Comparison of ENCODE assay signal across 8 cellular contexts in genomic region chr5:115377468-115378217, GRCh38.
DNase-seq lines count a peak whose midpoint lies in the region; ATAC-seq, FAIRE-seq and TF ChIP-seq lines count a peak whose summit lies in the region.

No MANE protein-coding gene starts in this region.

- CTCF ChIA-PET in HCT116 (lab: Charles Lee): interaction anchor here (0.9 to 5.9 kb wide), 4 partner anchors 68 to 197 kb away, joined by 3 to 45 read pairs (median 4); no protein-coding TSS in a partner anchor

- H3K9me2 ChIP-seq in HCT116 (ENCODE audit: insufficient read depth): no peaks in the 10 kb centered on the region

- ATAC-seq in GM18505 (IDR thresholded peaks at IDR 0.05; ENCODE audit: unreplicated experiment): peak; percentile 58
- peak; percentile 61 for ATAC-seq in HCT116
- peak; percentile 73 for ATAC-seq in gastroesophageal sphincter
- ATAC-seq in HG03571 (IDR thresholded peaks at IDR 0.05; ENCODE audit: unreplicated experiment): no peak

- no peak for TF ChIP-seq EP300 in gastroesophageal sphincter (IDR thresholded peaks at IDR 0.05)

- H2AFZ ChIP-seq in HCT116 (ENCODE audit: low read depth, low read length, poor library complexity, severe bottlenecking): peak overlapping the region; percentile 59

- peaks cover 18 to 64% of the 10 kb centered on the region in 2 experiments for H3K4me1 ChIP-seq in HCT116 (ENCODE audit: control insufficient read depth in 1 of 2, insufficient read depth in 2 of 2, low read length in 2 of 2)
- peaks cover 0 to 14% (median 9%) of the 10 kb centered on the region in 3 donors for H3K4me1 ChIP-seq in gastroesophageal sphincter

- no peak for FAIRE-seq in urothelium cell line (lab: Jason Lieb, UNC)

- WGBS in gastroesophageal sphincter (ENCODE audit: low coverage in 1 of 2), 2 donors: 51 to 59% methylated on average over 3 to 4 of the region's 4 CpGs

- no peaks in the 10 kb centered on the region for H4K20me1 ChIP-seq in HCT116 (ENCODE audit: insufficient read depth)

- peak; percentile 35 for DNase-seq in HCT116 (ENCODE audit: low read depth, low spot score)
- DNase-seq in RKO (ENCODE audit: low spot score): peak; percentile 74
- peak; percentile 30 for DNase-seq in urothelium cell line (ENCODE audit: low spot score)
- DNase-seq in caudate nucleus (lab: John Stamatoyannopoulos, UW): no peak
- no peak for DNase-seq in COLO668 (lab: John Stamatoyannopoulos, UW; ENCODE audit: unreplicated experiment)

- H3K27ac ChIP-seq in HCT116 (ENCODE audit: low read depth, low read length) (peak overlapping the region; percentile 2; the same call in 1 of the 2 replicates), gastroesophageal sphincter (peak overlapping the region in 2 of 4 donors; percentile 22 to 25), caudate nucleus (ENCODE audit: low read depth, low read length) (no peak overlapping the region)

- intact Hi-C loops in HCT116 (cut with micrococcal nuclease): loop anchor here (1.0 to 10.0 kb wide), 4 partner anchors 65 to 457 kb away; partner anchors contain the start of gene FEM1C

- RAD21 ChIA-PET in HCT116 (lab: Charles Lee; ENCODE audit: low non-redundant PET in 1 of 2, low total read pairs in 2 of 2, uncharacterized antibody in 2 of 2, unreplicated experiment in 2 of 2): interaction anchor here (0.6 to 2.8 kb wide), 3 partner anchors 194 to 197 kb away, joined by 3 to 15 read pairs (median 7); no protein-coding TSS in a partner anchor

- H3K36me3 ChIP-seq in HCT116 (ENCODE audit: control insufficient read depth in 1 of 2, insufficient read depth in 2 of 2, low read length in 2 of 2) (no peaks in the 10 kb centered on the region), gastroesophageal sphincter (no peaks in the 10 kb centered on the region)

- H3K27me3 ChIP-seq in HCT116 (ENCODE audit: insufficient read depth, low read length): no peaks in the 10 kb centered on the region
- H3K27me3 ChIP-seq in gastroesophageal sphincter: no peaks in the 10 kb centered on the region

- POLR2A ChIA-PET in HCT116 (lab: Charles Lee): interaction anchor here (1.2 to 1.7 kb wide), 3 partner anchors 42 to 197 kb away, joined by 3 to 6 read pairs (median 4); no protein-coding TSS in a partner anchor

- peak overlapping the region; percentile 70 for H3K4me2 ChIP-seq in HCT116 (ENCODE audit: low read length)

- H3K4me3 ChIP-seq in HCT116 (replicated peaks in 1 of 2; ENCODE audit: low read depth in 1 of 2, low read length in 2 of 2) (peak overlapping the region; percentile 16 to 33), gastroesophageal sphincter (peak overlapping the region in 1 of 2 donors; percentile 7)

- no peaks in the 10 kb centered on the region for H3K79me2 ChIP-seq in HCT116 (ENCODE audit: insufficient read depth, low read length)

- TF ChIP-seq CTCF in HCT116 (IDR thresholded peaks at IDR 0.05 in 2 of 3, conservative IDR thresholded peaks at IDR 0.05 in 1 of 3; ENCODE audit: borderline replicate concordance in 1 of 3, insufficient read depth in 1 of 3, low read depth in 2 of 3, low read length in 2 of 3): peak; percentile 30 to 58 (median 49); a peak in 4 of 6 replicates
- TF ChIP-seq CTCF in gastroesophageal sphincter (IDR thresholded peaks at IDR 0.05): peak; percentile 39 to 72 (median 60)

- H3K9ac ChIP-seq in HCT116 (ENCODE audit: low read length): peak overlapping the region; percentile 27

- no peaks in the 10 kb centered on the region for H3K9me3 ChIP-seq in HCT116 (ENCODE audit: control insufficient read depth in 1 of 2, insufficient read depth in 1 of 2, low read depth in 1 of 2, low read length in 2 of 2)
- no peaks in the 10 kb centered on the region for H3K9me3 ChIP-seq in gastroesophageal sphincter

- no TSS peak for BruUV-seq in HCT116 (replicated peaks; lab: Mats Ljungman, UMichigan)

- TF ChIP-seq POLR2A in GM18505 (IDR thresholded peaks at IDR 0.05; ENCODE audit: borderline replicate concordance, extremely low read depth, insufficient read depth, insufficient read length) (no peak), HCT116 (IDR thresholded peaks at IDR 0.05; ENCODE audit: borderline replicate concordance, extremely low read depth, insufficient read depth, insufficient read length) (no peak), gastroesophageal sphincter (IDR thresholded peaks at IDR 0.05) (no peak)

- TF ChIP-seq RAD21 in HCT116 (IDR thresholded peaks at IDR 0.05; ENCODE audit: low read depth): peak; percentile 77

TF ChIP-seq in HCT116, 20 proteins besides CTCF, POLR2A, EP300 and RAD21:
- peak; percentile 69 for TF ChIP-seq JUND (IDR thresholded peaks at IDR 0.05)
- no peak for TF ChIP-seq ZBTB33 (IDR thresholded peaks at IDR 0.05; ENCODE audit: extremely low read depth, insufficient replicate concordance, low read length)
- no peak for TF ChIP-seq ATF3 (IDR thresholded peaks at IDR 0.05)
- TF ChIP-seq EZH2phosphoT487 (IDR thresholded peaks at IDR 0.05; ENCODE audit: borderline replicate concordance): no peak
- peak; percentile 57 for TF ChIP-seq FOSL1 (IDR thresholded peaks at IDR 0.05; ENCODE audit: low read depth)
- TF ChIP-seq CBX3 (IDR thresholded peaks at IDR 0.05; ENCODE audit: low read depth): 0 out of 2 replicates have a peak, but pooled peaks have one; percentile 10
- no peak for TF ChIP-seq EZH2 (IDR thresholded peaks at IDR 0.05)
- no peak for TF ChIP-seq ZFX (IDR thresholded peaks at IDR 0.05)
- no peak for TF ChIP-seq ELF1 (IDR thresholded peaks at IDR 0.05; ENCODE audit: borderline replicate concordance, low read depth)
- TF ChIP-seq TCF7L2 (IDR thresholded peaks at IDR 0.05; ENCODE audit: borderline replicate concordance, extremely low read depth, insufficient read depth, insufficient read length): no peak
- peak; percentile 46; the same call in 1 of the 2 replicates for TF ChIP-seq SP1 (IDR thresholded peaks at IDR 0.05; ENCODE audit: low read depth)
- no peak for TF ChIP-seq SRF (IDR thresholded peaks at IDR 0.05; ENCODE audit: low read depth)
- no peak for TF ChIP-seq YY1 (IDR thresholded peaks at IDR 0.05; ENCODE audit: extremely low read depth, insufficient replicate concordance, low read depth, low read length)
- TF ChIP-seq REST (IDR thresholded peaks at IDR 0.05; ENCODE audit: low read depth): no peak
- TF ChIP-seq SIN3A (IDR thresholded peaks at IDR 0.05; ENCODE audit: low read depth): no peak
- TF ChIP-seq EGR1 (IDR thresholded peaks at IDR 0.05; ENCODE audit: low read depth): no peak; the same call in 1 of the 2 replicates
- TF ChIP-seq MAX (IDR thresholded peaks at IDR 0.05): peak; percentile 47; the same call in 1 of the 2 replicates
- TF ChIP-seq CEBPB (IDR thresholded peaks at IDR 0.05; ENCODE audit: low read depth): peak; percentile 18; the same call in 1 of the 2 replicates
- no peak for TF ChIP-seq ZNF274 (IDR thresholded peaks at IDR 0.05; ENCODE audit: low read depth, low read length)
- TF ChIP-seq POLR2AphosphoS5 (IDR thresholded peaks at IDR 0.05; ENCODE audit: low read depth, low read length): no peak

Comparison
In these comparisons a context has a peak if more than half of its experiments do, and no peak if none do; other contexts are left out.
1. DNase-seq: peak in HCT116 (single experiment), RKO (single experiment) and urothelium cell line (single experiment); none in caudate nucleus (0 of 61) and COLO668 (single experiment).